10 cellular contexts compared by ENCODE assay signal in the genomic region with DNA sequence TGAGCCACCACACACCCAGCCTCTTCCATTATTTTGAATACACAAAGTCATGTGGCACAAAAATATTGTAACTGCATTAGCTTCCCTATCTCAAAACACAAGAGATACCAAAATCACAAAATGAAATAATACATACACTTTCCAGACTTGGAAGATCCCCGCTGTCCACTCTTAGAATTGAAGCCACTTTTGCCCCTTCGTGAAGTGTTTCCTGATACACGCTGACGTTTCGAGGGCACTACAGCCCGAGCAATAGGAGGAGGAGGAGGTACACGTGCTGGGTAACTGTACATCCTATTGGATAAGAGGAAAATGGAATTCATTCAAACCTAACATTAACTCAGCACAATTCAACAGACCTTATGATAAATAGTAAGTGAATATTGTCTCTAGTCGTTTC. TPM values are rescaled to one million over a fixed set of nuclear protein-coding genes. Genes with fewer than 3 reads are reported as not detected.
DNase-seq lines count a peak whose midpoint lies in the region; ATAC-seq and TF ChIP-seq lines count a peak whose summit lies in the region.
"Not testable (repeated sequence)": the region's sequence is repeated elsewhere in the genome, so short reads cannot be mapped to it uniquely, and the experiment has no call there.
"Had no signal": no experiment of that assay in that cellular context is flagged by ENCODE, and none has a peak within 500 bp of the region (broad histone marks: within the 10 kb centered on the region; RNA-seq: fewer than 3 reads in every experiment).

No MANE protein-coding gene starts in this region.

- not testable (repeated sequence) for H3K14ac ChIP-seq in H9 (ENCODE audit: insufficient read depth, low read length)

- no CpG with 5 or more reads among the region's 8 CpGs for WGBS in H9 (ENCODE audit: extremely low coverage, insufficient read length, low lambda C conversion rate)

- H4K20me1 ChIP-seq in H9 (ENCODE audit: control insufficient read depth, insufficient read depth, insufficient read length) = not testable (repeated sequence)

- not testable (repeated sequence) for H3K79me2 ChIP-seq in H9 (ENCODE audit: insufficient read depth, low read length)

- H3K23ac ChIP-seq in H9 (ENCODE audit: insufficient read length, low read depth, low read length) = not testable (repeated sequence)

- not testable (repeated sequence) for H4K5ac ChIP-seq in H9 (ENCODE audit: insufficient read length, low read depth, low read length)

- H2BK120ac ChIP-seq in H9 (ENCODE audit: low read depth, low read length, poor library complexity, severe bottlenecking) = not testable (repeated sequence)

- intact Hi-C loops in CD4-positive, alpha-beta T cell (cut with DNase I, micrococcal nuclease) = loop anchor here in 1 of 2 experiments (10.0 kb wide), 1 partner anchor 52 kb away; the partner anchor contains the start of gene HNRNPC
- intact Hi-C loops in activated CD8-positive, alpha-beta T cell treated with anti-CD3 and anti-CD28 coated beads for 36 hours (cut with micrococcal nuclease) = not testable (repeated sequence)
- intact Hi-C loops in naive thymus-derived CD4-positive, alpha-beta T cell (cut with micrococcal nuclease) = loop anchor here in 1 of 2 donors (10.0 kb wide), 1 partner anchor 52 kb away; the partner anchor contains the start of gene HNRNPC

- ATAC-seq in CD4-positive, alpha-beta T cell (ENCODE audit: poor library complexity); WTC11; activated CD8-positive, alpha-beta T cell treated with anti-CD3 and anti-CD28 coated beads for 36 hours; effector memory CD8-positive, alpha-beta T cell (replicated peaks); naive thymus-derived CD4-positive, alpha-beta T cell: not testable (repeated sequence)

- not testable (repeated sequence) for H2BK12ac ChIP-seq in H9 (ENCODE audit: insufficient read length, low read depth, low read length)

- not testable (repeated sequence) for H2BK20ac ChIP-seq in H9 (ENCODE audit: low read depth, low read length, poor library complexity, severe bottlenecking)

- not testable (repeated sequence) for H4K91ac ChIP-seq in H9 (ENCODE audit: insufficient read length, low read depth, low read length)

- not testable (repeated sequence) for TF ChIP-seq CTCF in CD4-positive, alpha-beta T cell (IDR thresholded peaks at IDR 0.05); H9 (conservative IDR thresholded peaks at IDR 0.05); WTC11 (IDR thresholded peaks at IDR 0.05); activated CD8-positive, alpha-beta T cell treated with anti-CD3 and anti-CD28 coated beads for 36 hours (IDR thresholded peaks at IDR 0.05); progenitor cell of endocrine pancreas (IDR thresholded peaks at IDR 0.05; ENCODE audit: unreplicated experiment)

- not testable (repeated sequence) for H3K27me3 ChIP-seq in CD4-positive, alpha-beta T cell (ENCODE audit: control insufficient read depth, insufficient read depth, low read length); H9 (ENCODE audit: insufficient read depth, low read length); naive thymus-derived CD4-positive, alpha-beta T cell (ENCODE audit: control insufficient read depth in 2 of 2, insufficient read depth in 2 of 2, low read length in 2 of 2)

- CTCF ChIA-PET in CD4-positive, alpha-beta T cell (lab: Charles Lee); WTC11 (lab: Charles Lee); activated CD8-positive, alpha-beta T cell treated with anti-CD3 and anti-CD28 coated beads for 36 hours (lab: Charles Lee); naive thymus-derived CD4-positive, alpha-beta T cell (lab: Charles Lee): not testable (repeated sequence)

- H3K27ac Mint-ChIP-seq in CD4-positive, alpha-beta T cell = peak overlapping the region; percentile 82
- H3K27ac Mint-ChIP-seq in H9 (peak overlapping the region in 2 of 3 experiments; percentile 86 to 94; a peak in 4 of 7 replicates), WTC11 (peak overlapping the region; percentile 16; the same call in 1 of the 2 replicates), progenitor cell of endocrine pancreas (peak overlapping the region; percentile 87)
- H3K27ac Mint-ChIP-seq in activated CD8-positive, alpha-beta T cell treated with anti-CD3 and anti-CD28 coated beads for 36 hours = peak overlapping the region; percentile 73
- H3K27ac Mint-ChIP-seq in activated naive CD8-positive, alpha-beta T cell = peak overlapping the region; percentile 22
- H3K27ac Mint-ChIP-seq in effector memory CD8-positive, alpha-beta T cell = peak overlapping the region; percentile 93 to 94
- peak overlapping the region in 4 of 9 donors; percentile 56 to 94 (median 76) for H3K27ac Mint-ChIP-seq in naive thymus-derived CD4-positive, alpha-beta T cell

- not testable (repeated sequence) for H3K4ac ChIP-seq in H9 (ENCODE audit: low read depth, low read length)

- not testable (repeated sequence) for H3K9ac ChIP-seq in H9 (ENCODE audit: extremely low read depth, insufficient read length, low read length)

- not testable (repeated sequence) for H3K4me1 ChIP-seq in H9 (ENCODE audit: insufficient read depth, low read length)
- peaks cover 27 to 37% of the 10 kb centered on the region in 2 donors for H3K4me1 ChIP-seq in naive thymus-derived CD4-positive, alpha-beta T cell (ENCODE audit: control insufficient read depth in 2 of 2, insufficient read depth in 2 of 2, low read length in 2 of 2)

- POLR2A ChIA-PET in CD4-positive, alpha-beta T cell (lab: Charles Lee); WTC11 (lab: Charles Lee): not testable (repeated sequence)
- POLR2A ChIA-PET in activated CD8-positive, alpha-beta T cell treated with anti-CD3 and anti-CD28 coated beads for 36 hours (lab: Charles Lee) = interaction anchor here (0.6 to 1.5 kb wide), 2 partner anchors 10 to 13 kb away, joined by 3 to 5 read pairs; no protein-coding TSS in a partner anchor
- POLR2A ChIA-PET in naive thymus-derived CD4-positive, alpha-beta T cell (lab: Charles Lee) = interaction anchor here (0.9 to 1.0 kb wide), 2 partner anchors 9 to 56 kb away, joined by 3 read pairs; no protein-coding TSS in a partner anchor

- not testable (repeated sequence) for H3K27ac ChIP-seq in CD4-positive, alpha-beta T cell (ENCODE audit: low read depth, low read length); H9 (ENCODE audit: insufficient read length, low read depth, low read length)
- peak overlapping the region; percentile 22 for H3K27ac ChIP-seq in naive thymus-derived CD4-positive, alpha-beta T cell (ENCODE audit: low read depth, low read length)

- not testable (repeated sequence) for H2BK15ac ChIP-seq in H9 (ENCODE audit: low read depth, low read length)

- H3K4me1 Mint-ChIP-seq in CD4-positive, alpha-beta T cell (ENCODE audit: low read depth) = peaks cover 59% of the 10 kb centered on the region
- H3K4me1 Mint-ChIP-seq in H9 (peaks cover 40 to 70% of the 10 kb centered on the region in 2 experiments), WTC11 (peaks cover 57% of the 10 kb centered on the region)
- H3K4me1 Mint-ChIP-seq in activated CD8-positive, alpha-beta T cell treated with anti-CD3 and anti-CD28 coated beads for 36 hours (ENCODE audit: low read depth) = peaks cover 68% of the 10 kb centered on the region
- peaks cover 65% of the 10 kb centered on the region for H3K4me1 Mint-ChIP-seq in activated naive CD8-positive, alpha-beta T cell (ENCODE audit: low read depth)
- H3K4me1 Mint-ChIP-seq in effector memory CD8-positive, alpha-beta T cell (ENCODE audit: low read depth in 2 of 2) = peaks cover 33 to 60% of the 10 kb centered on the region in 2 donors
- peaks cover 25 to 76% (median 52%) of the 10 kb centered on the region in 7 donors for H3K4me1 Mint-ChIP-seq in naive thymus-derived CD4-positive, alpha-beta T cell
- not testable (repeated sequence) for H3K4me1 Mint-ChIP-seq in progenitor cell of endocrine pancreas (ENCODE audit: low read depth)

- H3K27me3 Mint-ChIP-seq in CD4-positive, alpha-beta T cell; H9 (ENCODE audit: low read depth); WTC11 (ENCODE audit: low read depth); activated CD8-positive, alpha-beta T cell treated with anti-CD3 and anti-CD28 coated beads for 36 hours; activated naive CD8-positive, alpha-beta T cell; effector memory CD8-positive, alpha-beta T cell; naive thymus-derived CD4-positive, alpha-beta T cell; progenitor cell of endocrine pancreas: not testable (repeated sequence)

- H3K9me3 Mint-ChIP-seq in CD4-positive, alpha-beta T cell; H9; WTC11; activated CD8-positive, alpha-beta T cell treated with anti-CD3 and anti-CD28 coated beads for 36 hours; activated naive CD8-positive, alpha-beta T cell (ENCODE audit: low read depth); effector memory CD8-positive, alpha-beta T cell; naive thymus-derived CD4-positive, alpha-beta T cell; progenitor cell of endocrine pancreas (ENCODE audit: low read depth): not testable (repeated sequence)

- H3K18ac ChIP-seq in H9 (ENCODE audit: insufficient read length, low read depth, low read length) = not testable (repeated sequence)

- not testable (repeated sequence) for H2BK5ac ChIP-seq in H9 (ENCODE audit: insufficient read length, low read length)

- H3K56ac ChIP-seq in H9 (ENCODE audit: insufficient read length, low read depth, low read length) = not testable (repeated sequence)

- peaks cover 95% of the 10 kb centered on the region for H3K36me3 Mint-ChIP-seq in CD4-positive, alpha-beta T cell (ENCODE audit: low read depth)
- H3K36me3 Mint-ChIP-seq in H9 (ENCODE audit: insufficient read depth in 1 of 3, low read depth in 3 of 3) = peaks cover 69 to 92% (median 86%) of the 10 kb centered on the region in 3 experiments
- peaks cover 85% of the 10 kb centered on the region for H3K36me3 Mint-ChIP-seq in WTC11
- peaks cover 83% of the 10 kb centered on the region for H3K36me3 Mint-ChIP-seq in activated CD8-positive, alpha-beta T cell treated with anti-CD3 and anti-CD28 coated beads for 36 hours (ENCODE audit: low read depth)
- H3K36me3 Mint-ChIP-seq in activated naive CD8-positive, alpha-beta T cell = peaks cover 23% of the 10 kb centered on the region
- H3K36me3 Mint-ChIP-seq in effector memory CD8-positive, alpha-beta T cell (ENCODE audit: insufficient read depth) = peaks cover 99% of the 10 kb centered on the region
- H3K36me3 Mint-ChIP-seq in naive thymus-derived CD4-positive, alpha-beta T cell = peaks cover 6 to 65% (median 49%) of the 10 kb centered on the region in 5 donors
- peaks cover 47% of the 10 kb centered on the region for H3K36me3 Mint-ChIP-seq in progenitor cell of endocrine pancreas (ENCODE audit: insufficient read depth)

- not testable (repeated sequence) for H3T11ph ChIP-seq in H9 (ENCODE audit: low read length)

- H2AFZ ChIP-seq in H9 (ENCODE audit: low read length) = not testable (repeated sequence)

- H4K8ac ChIP-seq in H9 (replicated peaks; ENCODE audit: insufficient read length, low read depth, low read length) = not testable (repeated sequence)

- H3K9me3 ChIP-seq in CD4-positive, alpha-beta T cell (ENCODE audit: control insufficient read depth, low read length); H9 (ENCODE audit: control insufficient read depth, low read depth, low read length); naive thymus-derived CD4-positive, alpha-beta T cell (ENCODE audit: control insufficient read depth in 2 of 3, low read length in 3 of 3): not testable (repeated sequence)

- peak overlapping the region; percentile 23 for H3K4me3 Mint-ChIP-seq in CD4-positive, alpha-beta T cell
- H3K4me3 Mint-ChIP-seq in H9; WTC11; activated CD8-positive, alpha-beta T cell treated with anti-CD3 and anti-CD28 coated beads for 36 hours; effector memory CD8-positive, alpha-beta T cell; naive thymus-derived CD4-positive, alpha-beta T cell; progenitor cell of endocrine pancreas (ENCODE audit: low read depth): not testable (repeated sequence)
- peak overlapping the region; percentile 7 for H3K4me3 Mint-ChIP-seq in activated naive CD8-positive, alpha-beta T cell

- not testable (repeated sequence) for H3K23me2 ChIP-seq in H9 (ENCODE audit: insufficient read length, low read depth, low read length, poor library complexity, severe bottlenecking)

- H3K36me3 ChIP-seq in naive thymus-derived CD4-positive, alpha-beta T cell (ENCODE audit: control insufficient read depth in 2 of 3, insufficient read depth in 3 of 3, low read length in 3 of 3) = peaks cover 20 to 67% (median 44%) of the 10 kb centered on the region in 3 experiments

- not testable (repeated sequence) for H3K79me1 ChIP-seq in H9 (ENCODE audit: insufficient read depth, low read depth, low read length, poor library complexity, severe bottlenecking)

- not testable (repeated sequence) for H3K4me2 ChIP-seq in H9 (ENCODE audit: insufficient read depth, insufficient read length, low read length)

- not testable (repeated sequence) for DNase-seq in CD4-positive, alpha-beta T cell; H9; WTC11 (ENCODE audit: low spot score); activated CD8-positive, alpha-beta T cell treated with anti-CD3 and anti-CD28 coated beads for 36 hours; effector memory CD8-positive, alpha-beta T cell; naive thymus-derived CD4-positive, alpha-beta T cell; progenitor cell of endocrine pancreas (ENCODE audit: low spot score, unreplicated experiment)

- H2AK5ac ChIP-seq in H9 (ENCODE audit: insufficient read length, low read length) = not testable (repeated sequence)

- not testable (repeated sequence) for H3K4me3 ChIP-seq in naive thymus-derived CD4-positive, alpha-beta T cell (ENCODE audit: low read length)

RNA-seq across cellular contexts. Expression of gene HNRNPC, which starts 56.4 kb away (rescaled TPM):
- total RNA-seq in CD4-positive, alpha-beta T cell = 100 to 1,000 TPM; 507 to 528 TPM
- 1,044 and 1,062 TPM in 2 replicates for total RNA-seq in H9 (2021)
- total RNA-seq in WTC11 (2021) = 982 to 1,062 TPM (median 1,056 TPM) in 3 replicates
- 1,000 to 10,000 TPM; 1,078 to 1,115 TPM for total RNA-seq in activated CD8-positive, alpha-beta T cell treated with anti-CD3 and anti-CD28 coated beads for 36 hours
- total RNA-seq in naive thymus-derived CD4-positive, alpha-beta T cell = 100 to 1,000 TPM; 469 to 687 (median 532) TPM
- 100 to 1,000 TPM; 842 to 895 TPM for polyA plus RNA-seq in naive thymus-derived CD4-positive, alpha-beta T cell
- total RNA-seq in progenitor cell of endocrine pancreas = 676 and 690 TPM in 2 replicates

RNA-seq across cellular contexts. Expression of gene OR5AU1, which starts 57.0 kb away (rescaled TPM):
- total RNA-seq in CD4-positive, alpha-beta T cell = not detected
- total RNA-seq in H9 (2021) (not detected in 2 replicates), WTC11 (2021) (not detected in 3 replicates), progenitor cell of endocrine pancreas (not detected in 2 replicates)
- total RNA-seq in activated CD8-positive, alpha-beta T cell treated with anti-CD3 and anti-CD28 coated beads for 36 hours = under 1 TPM in 1 of 2 experiments, not detected in 1; 0.07 TPM
- not detected for total RNA-seq in naive thymus-derived CD4-positive, alpha-beta T cell
- not detected for polyA plus RNA-seq in naive thymus-derived CD4-positive, alpha-beta T cell
- total RNA-seq: CD4-positive, CD25-positive, alpha-beta regulatory T cell; HT1080 had no signal
- polyA plus RNA-seq: CD4-positive, CD25-positive, alpha-beta regulatory T cell had no signal
